In genomic region chr17:78802008-78802407, GRCh38 we compare ENCODE assay signal across 18 cellular contexts. TPM values are rescaled to one million over a fixed set of nuclear protein-coding genes. Genes with fewer than 3 reads are reported as not detected.
DNase-seq lines count a peak whose midpoint lies in the region; ATAC-seq and TF ChIP-seq lines count a peak whose summit lies in the region.
"Had no signal": no experiment of that assay in that cellular context is flagged by ENCODE, and none has a peak within 500 bp of the region (broad histone marks: within the 10 kb centered on the region; RNA-seq: fewer than 3 reads in every experiment).

No MANE protein-coding gene starts in this region.

- no peaks in the 10 kb centered on the region for H3K9me3 Mint-ChIP-seq in activated naive CD4-positive, alpha-beta T cell treated with anti-CD3 and anti-CD28 coated beads, Interleukin-2, amount 10 ng/mL, durations not matched to agents 7 days and 5 days
- H3K9me3 Mint-ChIP-seq in stimulated activated memory B cell treated with anti-CD40 and anti-IgM and Interleukin-4, amounts not matched to agents 10 μg/mL and 1 μg/mL and 100 μg/mL, for 72 hours: no peaks in the 10 kb centered on the region
- no peaks in the 10 kb centered on the region for H3K9me3 Mint-ChIP-seq in activated CD8-positive, alpha-beta T cell treated with anti-CD3 and anti-CD28 coated beads for 36 hours
- H3K9me3 Mint-ChIP-seq: GM23338 had no signal

- peak overlapping the region; percentile 15 for H3K4me3 Mint-ChIP-seq in activated naive CD4-positive, alpha-beta T cell treated with anti-CD3 and anti-CD28 coated beads, Interleukin-2, amount 10 ng/mL, durations not matched to agents 7 days and 5 days
- no peak overlapping the region for H3K4me3 Mint-ChIP-seq in stimulated activated memory B cell treated with anti-CD40 and anti-IgM and Interleukin-4, amounts not matched to agents 10 μg/mL and 1 μg/mL and 100 μg/mL, for 72 hours
- H3K4me3 Mint-ChIP-seq in activated CD8-positive, alpha-beta T cell treated with anti-CD3 and anti-CD28 coated beads for 36 hours: no peak overlapping the region
- H3K4me3 Mint-ChIP-seq: GM23338 had no signal

- ATAC-seq in stimulated activated memory B cell treated with anti-CD40 and anti-IgM and Interleukin-4, amounts not matched to agents 10 μg/mL and 1 μg/mL and 100 μg/mL, for 72 hours: peak; percentile 67
- ATAC-seq in activated CD8-positive, alpha-beta T cell treated with anti-CD3 and anti-CD28 coated beads for 36 hours: no peak
- no peak for ATAC-seq in GM19395 (IDR thresholded peaks at IDR 0.05; ENCODE audit: unreplicated experiment)
- ATAC-seq: GM23338 had no signal

- intact Hi-C loops in activated CD8-positive, alpha-beta T cell treated with anti-CD3 and anti-CD28 coated beads for 36 hours (cut with micrococcal nuclease): no loop called here

- peaks cover 69% of the 10 kb centered on the region for H3K36me3 Mint-ChIP-seq in activated naive CD4-positive, alpha-beta T cell treated with anti-CD3 and anti-CD28 coated beads, Interleukin-2, amount 10 ng/mL, durations not matched to agents 7 days and 5 days
- peaks cover 84% of the 10 kb centered on the region for H3K36me3 Mint-ChIP-seq in stimulated activated memory B cell treated with anti-CD40 and anti-IgM and Interleukin-4, amounts not matched to agents 10 μg/mL and 1 μg/mL and 100 μg/mL, for 72 hours
- peaks cover 76% of the 10 kb centered on the region for H3K36me3 Mint-ChIP-seq in activated CD8-positive, alpha-beta T cell treated with anti-CD3 and anti-CD28 coated beads for 36 hours (ENCODE audit: low read depth)

- no peak overlapping the region for H3K27ac Mint-ChIP-seq in activated naive CD4-positive, alpha-beta T cell treated with anti-CD3 and anti-CD28 coated beads, Interleukin-2, amount 10 ng/mL, durations not matched to agents 7 days and 5 days
- H3K27ac Mint-ChIP-seq in stimulated activated memory B cell treated with anti-CD40 and anti-IgM and Interleukin-4, amounts not matched to agents 10 μg/mL and 1 μg/mL and 100 μg/mL, for 72 hours: no peak overlapping the region
- H3K27ac Mint-ChIP-seq in activated CD8-positive, alpha-beta T cell treated with anti-CD3 and anti-CD28 coated beads for 36 hours: no peak overlapping the region

- no peak for DNase-seq in activated naive CD4-positive, alpha-beta T cell treated with anti-CD3 and anti-CD28 coated beads, Interleukin-2, amount 10 ng/mL, durations not matched to agents 7 days and 5 days
- no peak for DNase-seq in activated naive CD4-positive, alpha-beta T cell treated with anti-CD3 and anti-CD28 coated beads, Interleukin-2, amount 50 U/mL, for 16 hours
- DNase-seq in D341Med (ENCODE audit: low spot score): peak; percentile 38
- DNase-seq in caudate nucleus (lab: John Stamatoyannopoulos, UW): peak in 1 of 61 donors; percentile 20
- DNase-seq in activated CD8-positive, alpha-beta T cell treated with anti-CD3 and anti-CD28 coated beads for 36 hours: no peak
- DNase-seq: DMS 273 treated with DMSO at 0.1 percent for 48 hours, DMS79 treated with DMSO at 0.1 percent for 48 hours, MG63, NCI-H1417, NCI-H1694 treated with DMSO at 0.1 percent for 48 hours, NCI-H2081 treated with DMSO at 0.1 percent for 48 hours, NCI-H2171 treated with DMSO at 0.1 percent for 48 hours, NCI-H526, Peyer's patch had no signal

- TF ChIP-seq CTCF in activated CD8-positive, alpha-beta T cell treated with anti-CD3 and anti-CD28 coated beads for 36 hours (IDR thresholded peaks at IDR 0.05): no peak

- POLR2A ChIA-PET in activated CD8-positive, alpha-beta T cell treated with anti-CD3 and anti-CD28 coated beads for 36 hours (lab: Charles Lee): interaction anchor here (0.6 to 1.9 kb wide), 4 partner anchors 11 to 73 kb away, joined by 3 to 6 read pairs (median 4); no protein-coding TSS in a partner anchor

- H3K27me3 Mint-ChIP-seq in activated naive CD4-positive, alpha-beta T cell treated with anti-CD3 and anti-CD28 coated beads, Interleukin-2, amount 10 ng/mL, durations not matched to agents 7 days and 5 days: no peaks in the 10 kb centered on the region
- no peaks in the 10 kb centered on the region for H3K27me3 Mint-ChIP-seq in stimulated activated memory B cell treated with anti-CD40 and anti-IgM and Interleukin-4, amounts not matched to agents 10 μg/mL and 1 μg/mL and 100 μg/mL, for 72 hours
- H3K27me3 Mint-ChIP-seq in activated CD8-positive, alpha-beta T cell treated with anti-CD3 and anti-CD28 coated beads for 36 hours: no peaks in the 10 kb centered on the region

- peaks cover 71% of the 10 kb centered on the region for H3K4me1 Mint-ChIP-seq in activated naive CD4-positive, alpha-beta T cell treated with anti-CD3 and anti-CD28 coated beads, Interleukin-2, amount 10 ng/mL, durations not matched to agents 7 days and 5 days
- peaks cover 53% of the 10 kb centered on the region for H3K4me1 Mint-ChIP-seq in stimulated activated memory B cell treated with anti-CD40 and anti-IgM and Interleukin-4, amounts not matched to agents 10 μg/mL and 1 μg/mL and 100 μg/mL, for 72 hours
- peaks cover 60% of the 10 kb centered on the region for H3K4me1 Mint-ChIP-seq in activated CD8-positive, alpha-beta T cell treated with anti-CD3 and anti-CD28 coated beads for 36 hours (ENCODE audit: low read depth)
- H3K4me1 Mint-ChIP-seq: GM23338 had no signal

- H3K27ac ChIP-seq in caudate nucleus (ENCODE audit: low read depth, low read length): peak overlapping the region; percentile 44
- H3K27ac ChIP-seq: Peyer's patch, SJSA1 had no signal

- CTCF ChIA-PET in activated naive CD4-positive, alpha-beta T cell treated with anti-CD3 and anti-CD28 coated beads, Interleukin-2, amount 10 ng/mL, durations not matched to agents 7 days and 5 days (lab: Charles Lee): no interaction called here
- CTCF ChIA-PET in activated CD8-positive, alpha-beta T cell treated with anti-CD3 and anti-CD28 coated beads for 36 hours (lab: Charles Lee): interaction anchor here (4.4 kb wide), 1 partner anchor 13 kb away, joined by 15 read pairs; no protein-coding TSS in a partner anchor

RNA-seq across cellular contexts. Expression of gene CYTH1, which starts 19.9 kb away (rescaled TPM):
- 10 to 100 TPM; 95.1 to 96.0 TPM for total RNA-seq in activated CD8-positive, alpha-beta T cell treated with anti-CD3 and anti-CD28 coated beads for 36 hours

RNA-seq across cellular contexts. Expression of gene USP36, which starts 38.6 kb away (rescaled TPM):
- 10 to 100 TPM; 86.3 to 93.2 TPM for total RNA-seq in activated CD8-positive, alpha-beta T cell treated with anti-CD3 and anti-CD28 coated beads for 36 hours
